ENCODE assay signal across 1 cellular context in the genomic region with DNA sequence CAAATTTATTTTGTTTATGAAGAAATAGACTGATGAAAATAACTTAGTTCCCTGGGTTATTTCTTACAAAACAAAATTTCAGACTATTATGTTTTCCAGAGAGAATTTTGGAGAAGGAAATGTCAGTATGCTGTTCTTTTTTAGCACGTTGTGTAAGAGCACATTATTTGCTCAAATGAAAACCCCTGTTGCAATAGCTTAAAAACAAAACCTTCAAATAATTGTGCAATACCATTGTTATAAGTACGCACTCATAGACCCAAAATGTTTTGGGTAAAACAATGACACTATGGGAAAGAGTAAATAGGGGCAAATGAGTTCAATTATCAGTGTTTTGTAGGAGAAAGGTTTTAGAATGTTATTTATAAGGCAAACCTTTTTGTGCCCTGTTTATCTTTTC.
TF ChIP-seq lines count a peak whose summit lies in the region.

No MANE protein-coding gene starts in this region.

TF ChIP-seq in HepG2, 621 proteins besides CTCF, POLR2A, EP300 and RAD21 (continued from another document):
- TF ChIP-seq HMGXB3 (CRISPR knock-in tag; IDR thresholded peaks at IDR 0.05; ENCODE audit: borderline replicate concordance) = no peak
- no peak for TF ChIP-seq TBP (CRISPR knock-in tag; IDR thresholded peaks at IDR 0.05)
- TF ChIP-seq ZGPAT (CRISPR knock-in tag; IDR thresholded peaks at IDR 0.05) = peak; percentile 70
- no peak for TF ChIP-seq HMGA1 (CRISPR knock-in tag; conservative IDR thresholded peaks at IDR 0.05)
- peak; percentile 63; the same call in 1 of the 2 replicates for TF ChIP-seq CREM (IDR thresholded peaks at IDR 0.05)
- TF ChIP-seq CREM (CRISPR knock-in tag; IDR thresholded peaks at IDR 0.05) = no peak
- TF ChIP-seq SOX6 (IDR thresholded peaks at IDR 0.05) = no peak
- TF ChIP-seq SOX6 (CRISPR knock-in tag; IDR thresholded peaks at IDR 0.05) = peak; percentile 99
- TF ChIP-seq HMG20A (CRISPR knock-in tag; IDR thresholded peaks at IDR 0.05; ENCODE audit: borderline replicate concordance) = peak; percentile 63
- peak; percentile 72; the same call in 1 of the 2 replicates for TF ChIP-seq TEF (CRISPR knock-in tag; IDR thresholded peaks at IDR 0.05)
- TF ChIP-seq, protein P1, sequence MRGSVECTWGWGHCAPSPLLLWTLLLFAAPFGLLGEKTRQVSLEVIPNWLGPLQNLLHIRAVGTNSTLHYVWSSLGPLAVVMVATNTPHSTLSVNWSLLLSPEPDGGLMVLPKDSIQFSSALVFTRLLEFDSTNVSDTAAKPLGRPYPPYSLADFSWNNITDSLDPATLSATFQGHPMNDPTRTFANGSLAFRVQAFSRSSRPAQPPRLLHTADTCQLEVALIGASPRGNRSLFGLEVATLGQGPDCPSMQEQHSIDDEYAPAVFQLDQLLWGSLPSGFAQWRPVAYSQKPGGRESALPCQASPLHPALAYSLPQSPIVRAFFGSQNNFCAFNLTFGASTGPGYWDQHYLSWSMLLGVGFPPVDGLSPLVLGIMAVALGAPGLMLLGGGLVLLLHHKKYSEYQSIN (CRISPR knock-in tag; IDR thresholded peaks at IDR 0.05; ENCODE audit: borderline replicate concordance) = no peak
- TF ChIP-seq RCOR2 (CRISPR knock-in tag; IDR thresholded peaks at IDR 0.05) = peak; percentile 86
- TF ChIP-seq NONO (IDR thresholded peaks at IDR 0.05) = no peak
- TF ChIP-seq NONO (CRISPR knock-in tag; conservative IDR thresholded peaks at IDR 0.05) = peak; percentile 34; the same call in 1 of the 2 replicates
- peak; percentile 73; the same call in 1 of the 2 replicates for TF ChIP-seq ATM (IDR thresholded peaks at IDR 0.05; ENCODE audit: borderline replicate concordance)
- no peak for TF ChIP-seq SCMH1 (CRISPR knock-in tag; IDR thresholded peaks at IDR 0.05; ENCODE audit: borderline replicate concordance)
- peak; percentile 65 for TF ChIP-seq THAP11 (CRISPR knock-in tag; IDR thresholded peaks at IDR 0.05)
- no peak for TF ChIP-seq ZNF577 (CRISPR knock-in tag; IDR thresholded peaks at IDR 0.05; ENCODE audit: borderline replicate concordance, low read depth)
- TF ChIP-seq FOXJ3 (CRISPR knock-in tag; IDR thresholded peaks at IDR 0.05; ENCODE audit: borderline replicate concordance) = peak; percentile 81
- no peak for TF ChIP-seq GABPB1 (CRISPR knock-in tag; IDR thresholded peaks at IDR 0.05)
- peak; percentile 39; the same call in 1 of the 2 replicates for TF ChIP-seq TCF7 (IDR thresholded peaks at IDR 0.05; ENCODE audit: low read depth)
- TF ChIP-seq FOXO1 (CRISPR knock-in tag; IDR thresholded peaks at IDR 0.05) = peak; percentile 30; the same call in 1 of the 2 replicates
- TF ChIP-seq ZNF225 (CRISPR knock-in tag; IDR thresholded peaks at IDR 0.05) = no peak
- no peak for TF ChIP-seq GABPA (IDR thresholded peaks at IDR 0.05; ENCODE audit: low read depth, low read length)
- peak; percentile 34; the same call in 1 of the 2 replicates for TF ChIP-seq GABPA (CRISPR knock-in tag; IDR thresholded peaks at IDR 0.05; ENCODE audit: low read depth)
- TF ChIP-seq HDAC1 (CRISPR knock-in tag; IDR thresholded peaks at IDR 0.05) = 0 out of 2 replicates have a peak, but pooled peaks have one; percentile 33
